In genomic region chr20:63846938-63847373, GRCh38 we compare ENCODE assay signal across 1 cellular context.
TF ChIP-seq lines count a peak whose summit lies in the region.

No MANE protein-coding gene starts in this region.

TF ChIP-seq in K562, 482 proteins besides CTCF, POLR2A, EP300 and RAD21 (continued from another document and continues in another):
- TF ChIP-seq ZBTB9 (CRISPR knock-in tag; IDR thresholded peaks at IDR 0.05) (no peak), YY1 (IDR thresholded peaks at IDR 0.05; ENCODE audit: borderline replicate concordance in 1 of 3, control insufficient read depth in 1 of 3, extremely low read depth in 1 of 3, insufficient read depth in 3 of 3, insufficient read length in 1 of 3, insufficient replicate concordance in 2 of 3, low read depth in 1 of 3, low read length in 2 of 3) (no peak), SMARCC2 (IDR thresholded peaks at IDR 0.05; ENCODE audit: low read depth) (no peak), CBFA2T3 (IDR thresholded peaks at IDR 0.05) (no peak), MAFK (IDR thresholded peaks at IDR 0.05; ENCODE audit: low read length) (no peak), U2AF1 (optimal IDR thresholded peaks at IDR 0.05; ENCODE audit: low read depth, low read length) (no peak), CHCHD3 (CRISPR knock-in tag; IDR thresholded peaks at IDR 0.05) (no peak), TEAD2 (tag; IDR thresholded peaks at IDR 0.05) (no peak), ATF1 (CRISPR knock-in tag; IDR thresholded peaks at IDR 0.05) (no peak), ATF1 (tag; IDR thresholded peaks at IDR 0.05) (no peak), ZBTB43 (CRISPR knock-in tag; IDR thresholded peaks at IDR 0.05) (no peak), ZNF431 (CRISPR knock-in tag; IDR thresholded peaks at IDR 0.05) (no peak), ZNF212 (CRISPR knock-in tag; IDR thresholded peaks at IDR 0.05) (no peak), MYBL2 (IDR thresholded peaks at IDR 0.05; ENCODE audit: low read depth) (no peak), MYBL2 (CRISPR knock-in tag; IDR thresholded peaks at IDR 0.05; ENCODE audit: borderline replicate concordance) (no peak), POLR2B (IDR thresholded peaks at IDR 0.05; ENCODE audit: low read depth, partially characterized antibody) (peak; percentile 39), CAMTA2 (CRISPR knock-in tag; conservative IDR thresholded peaks at IDR 0.05) (no peak), ZNF316 (IDR thresholded peaks at IDR 0.05) (peak; percentile 26; the same call in 1 of the 2 replicates), THAP7 (CRISPR knock-in tag; IDR thresholded peaks at IDR 0.05) (no peak), ZNF57 (CRISPR knock-in tag; IDR thresholded peaks at IDR 0.05) (no peak), KAT7 (CRISPR knock-in tag; IDR thresholded peaks at IDR 0.05; ENCODE audit: borderline replicate concordance) (no peak), RERE (CRISPR knock-in tag; IDR thresholded peaks at IDR 0.05; ENCODE audit: borderline replicate concordance) (no peak), ZSCAN29 (IDR thresholded peaks at IDR 0.05) (peak; percentile 60; the same call in 1 of the 2 replicates), BCOR (IDR thresholded peaks at IDR 0.05) (peak; percentile 78), TCF7L2 (IDR thresholded peaks at IDR 0.05; ENCODE audit: low read depth, low read length) (no peak), NKRF (IDR thresholded peaks at IDR 0.05; ENCODE audit: borderline replicate concordance) (peak; percentile 76), ZNF76 (CRISPR knock-in tag; IDR thresholded peaks at IDR 0.05; ENCODE audit: borderline replicate concordance) (no peak), ZNF699 (CRISPR knock-in tag; IDR thresholded peaks at IDR 0.05; ENCODE audit: insufficient replicate concordance) (no peak), ZNF778 (CRISPR knock-in tag; IDR thresholded peaks at IDR 0.05) (no peak), ZNF263 (CRISPR knock-in tag; IDR thresholded peaks at IDR 0.05; ENCODE audit: borderline replicate concordance) (no peak), RCOR1 (IDR thresholded peaks at IDR 0.05; ENCODE audit: borderline replicate concordance in 1 of 2, low read depth in 2 of 2, low read length in 2 of 2) (no peak), IRF2 (CRISPR knock-in tag; IDR thresholded peaks at IDR 0.05) (no peak), SMARCA4 (IDR thresholded peaks at IDR 0.05) (peak; percentile 33; the same call in 1 of the 2 replicates), PRPF4 (IDR thresholded peaks at IDR 0.05; ENCODE audit: insufficient read depth, low read depth, low read length, poor library complexity, severe bottlenecking) (no peak), ZNF507 (tag; conservative IDR thresholded peaks at IDR 0.05) (no peak), ZBTB33 (CRISPR knock-in tag; IDR thresholded peaks at IDR 0.05) (no peak), MYC (IDR thresholded peaks at IDR 0.05; ENCODE audit: low read depth, low read length) (no peak), MYC (CRISPR knock-in tag; IDR thresholded peaks at IDR 0.05; ENCODE audit: borderline replicate concordance, low read depth) (no peak), CREB3L1 (IDR thresholded peaks at IDR 0.05; ENCODE audit: borderline replicate concordance, low read depth) (no peak), SETDB1 (IDR thresholded peaks at IDR 0.05; ENCODE audit: low read length) (no peak), HLTF (IDR thresholded peaks at IDR 0.05) (peak; percentile 97), CTCFL (IDR thresholded peaks at IDR 0.05; ENCODE audit: borderline replicate concordance, insufficient read depth, low read depth, low read length, poor library complexity, severe bottlenecking) (no peak), CLOCK (CRISPR knock-in tag; IDR thresholded peaks at IDR 0.05; ENCODE audit: borderline replicate concordance) (no peak), ARNT (IDR thresholded peaks at IDR 0.05) (peak; percentile 44 to 63; a peak in 2 of 4 replicates), ZNF324 (CRISPR knock-in tag; IDR thresholded peaks at IDR 0.05) (no peak)
